Comparison of ENCODE assay signal across 28 cellular contexts in the genomic region with DNA sequence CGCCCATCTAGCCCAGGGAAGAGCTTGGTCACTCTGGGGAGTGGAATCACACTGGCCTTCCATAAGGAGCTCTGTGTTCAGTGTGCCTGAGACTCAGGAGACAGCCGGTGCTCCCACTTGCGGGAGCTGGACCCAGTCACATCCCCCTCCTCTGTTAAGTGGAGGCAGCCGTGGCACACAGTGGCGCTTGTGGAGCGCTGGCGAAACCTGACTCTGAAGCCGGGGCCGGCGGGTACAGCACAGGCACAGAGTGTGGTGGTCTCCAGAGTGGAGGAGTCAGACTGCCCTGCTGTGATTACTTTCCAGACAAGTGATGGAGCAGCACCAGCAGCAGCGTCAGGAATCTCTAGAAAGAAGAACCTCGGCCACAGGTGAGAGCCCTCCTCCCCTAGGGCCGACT. TPM values are rescaled to one million over a fixed set of nuclear protein-coding genes. Genes with fewer than 3 reads are reported as not detected.
"Had no signal": no experiment of that assay in that cellular context is flagged by ENCODE, and none has a peak within 500 bp of the region (broad histone marks: within the 10 kb centered on the region; RNA-seq: fewer than 3 reads in every experiment).

No MANE protein-coding gene starts in this region.

- ATAC-seq: naive thymus-derived CD4-positive, alpha-beta T cell; natural killer cell; pancreas; right lobe of liver; stimulated activated memory B cell treated with anti-CD40 and anti-IgM and Interleukin-4, amounts not matched to agents 10 μg/mL and 1 μg/mL and 100 μg/mL, for 72 hours; stimulated activated naive CD8-positive, alpha-beta T cell treated with anti-CD3 and anti-CD28 coated beads, Interleukin-15, amount 100 ng/mL, for 72 hours; stimulated activated naive CD8-positive, alpha-beta T cell treated with anti-CD3 and anti-CD28 coated beads, Interleukin-15, Interleukin-2, amounts not matched to agents 100 U/mL and 50 U/mL, for 24 hours; upper lobe of right lung had no signal

- H3K9ac ChIP-seq: neural progenitor cell had no signal

- H3K4me1 ChIP-seq: neural progenitor cell, pancreas, prostate gland, right lobe of liver, uterus had no signal

- H3K27ac Mint-ChIP-seq: nephron; neural progenitor cell; stimulated activated memory B cell treated with anti-CD40 and anti-IgM and Interleukin-4, amounts not matched to agents 10 μg/mL and 1 μg/mL and 100 μg/mL, for 72 hours; type B pancreatic cell had no signal

- DNase-seq: naive thymus-derived CD4-positive, alpha-beta T cell; natural killer cell; occipital lobe; pancreas; retina; right lobe of liver; sigmoid colon; small intestine; stimulated activated CD4-positive, alpha-beta T cell treated with anti-CD3 and anti-CD28 coated beads, Interleukin-15, amount 100 ng/mL, for 24 hours; stimulated activated CD4-positive, alpha-beta T cell treated with anti-CD3 and anti-CD28 coated beads, Interleukin-2, amount 100 ng/mL, for 24 hours; stimulated activated CD4-positive, alpha-beta T cell treated with anti-CD3 and anti-CD28 coated beads, Interleukin-2, amount 100 ng/mL, for 48 hours; stimulated activated CD4-positive, alpha-beta T cell treated with anti-CD3 and anti-CD28 coated beads, Interleukin-4, amount 100 ng/mL, for 24 hours; stimulated activated naive CD4-positive, alpha-beta T cell; stimulated activated naive CD8-positive, alpha-beta T cell treated with anti-CD3 and anti-CD28 coated beads, Interleukin-15, amount 100 ng/mL, for 72 hours; stimulated activated naive CD8-positive, alpha-beta T cell treated with anti-CD3 and anti-CD28 coated beads, Interleukin-15, Interleukin-2, amounts not matched to agents 100 U/mL and 50 U/mL, for 24 hours; substantia nigra; testis; tibial artery; transverse colon; upper lobe of right lung; uterus had no signal

- H3K4me2 ChIP-seq: neural progenitor cell had no signal

- H3K27ac ChIP-seq: neural progenitor cell, pancreas, prostate gland, right atrium auricular region, right lobe of liver, sigmoid colon, suprapubic skin, testis, tibial artery, transverse colon, upper lobe of right lung, uterus had no signal

- H3K4me3 ChIP-seq: neural progenitor cell, pancreas, prostate gland, right atrium auricular region, right lobe of liver, sigmoid colon, suprapubic skin, testis, tibial artery, transverse colon, upper lobe of right lung, uterus had no signal

- H3K27me3 ChIP-seq: neural progenitor cell, pancreas, right atrium auricular region, right lobe of liver, sigmoid colon, suprapubic skin, testis, tibial artery, transverse colon, upper lobe of right lung, uterus had no signal

- H3K36me3 ChIP-seq: neural progenitor cell, pancreas, prostate gland, transverse colon, uterus had no signal

- H3K36me3 Mint-ChIP-seq: natural killer cell had no signal

- H3K9me3 Mint-ChIP-seq: naive thymus-derived CD4-positive, alpha-beta T cell; natural killer cell; nephron; neural progenitor cell; stimulated activated memory B cell treated with anti-CD40 and anti-IgM and Interleukin-4, amounts not matched to agents 10 μg/mL and 1 μg/mL and 100 μg/mL, for 72 hours; stimulated activated naive CD8-positive, alpha-beta T cell treated with anti-CD3 and anti-CD28 coated beads, Interleukin-15, amount 100 ng/mL, for 72 hours; type B pancreatic cell had no signal

- H3K4me3 Mint-ChIP-seq: naive thymus-derived CD4-positive, alpha-beta T cell; natural killer cell; nephron; neural progenitor cell; stimulated activated memory B cell treated with anti-CD40 and anti-IgM and Interleukin-4, amounts not matched to agents 10 μg/mL and 1 μg/mL and 100 μg/mL, for 72 hours; stimulated activated naive CD8-positive, alpha-beta T cell treated with anti-CD3 and anti-CD28 coated beads, Interleukin-15, amount 100 ng/mL, for 72 hours; type B pancreatic cell had no signal

- H3K27me3 Mint-ChIP-seq: naive thymus-derived CD4-positive, alpha-beta T cell; stimulated activated memory B cell treated with anti-CD40 and anti-IgM and Interleukin-4, amounts not matched to agents 10 μg/mL and 1 μg/mL and 100 μg/mL, for 72 hours; stimulated activated naive CD8-positive, alpha-beta T cell treated with anti-CD3 and anti-CD28 coated beads, Interleukin-15, amount 100 ng/mL, for 72 hours; type B pancreatic cell had no signal

- H3K9me3 ChIP-seq: pancreas, prostate gland, right atrium auricular region, right lobe of liver, sigmoid colon, suprapubic skin, testis, tibial artery, transverse colon, upper lobe of right lung, uterus had no signal

- H2AFZ ChIP-seq: neural progenitor cell had no signal

RNA-seq across cellular contexts. Expression of a gene that starts 33.0 kb away (rescaled TPM):
- total RNA-seq: right atrium auricular region had no signal
